Comparison of ENCODE assay signal across 9 cellular contexts in the genomic region with DNA sequence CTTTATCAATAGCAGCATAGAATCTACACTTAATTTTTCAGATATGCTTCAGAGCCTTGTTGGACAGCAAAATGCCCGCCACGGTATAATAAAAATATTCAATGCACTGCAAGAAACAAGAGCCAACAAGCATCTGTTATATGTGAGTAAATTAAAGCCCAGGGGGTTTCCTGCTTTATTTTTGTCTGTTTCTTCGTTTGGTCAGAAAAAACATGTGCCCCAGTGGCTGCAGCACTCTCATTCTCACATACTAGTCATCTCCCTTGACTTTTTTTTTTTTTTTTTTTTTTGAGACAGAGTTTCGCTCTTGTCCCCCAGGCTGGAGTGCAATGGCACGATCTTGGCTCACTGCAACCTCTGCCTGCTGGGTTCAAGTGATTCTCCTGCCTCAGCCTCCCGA. TPM values are rescaled to one million over a fixed set of nuclear protein-coding genes. Genes with fewer than 3 reads are reported as not detected.
DNase-seq lines count a peak whose midpoint lies in the region; ATAC-seq and TF ChIP-seq lines count a peak whose summit lies in the region.
"Not testable (repeated sequence)": the region's sequence is repeated elsewhere in the genome, so short reads cannot be mapped to it uniquely, and the experiment has no call there.
"Had no signal": no experiment of that assay in that cellular context is flagged by ENCODE, and none has a peak within 500 bp of the region (broad histone marks: within the 10 kb centered on the region; RNA-seq: fewer than 3 reads in every experiment).

No MANE protein-coding gene starts in this region.

- ATAC-seq in GM19395 (IDR thresholded peaks at IDR 0.05; ENCODE audit: unreplicated experiment), result peak; percentile 58
- peak; percentile 70 for ATAC-seq in HG02759 (IDR thresholded peaks at IDR 0.05; ENCODE audit: unreplicated experiment)
- peak; percentile 49 for ATAC-seq in HG03378 (IDR thresholded peaks at IDR 0.05; ENCODE audit: unreplicated experiment)

- H3K4me1 ChIP-seq in ascending aorta (peaks cover 7 to 50% of the 10 kb centered on the region in 2 donors), thyroid gland (peaks cover 22 to 31% of the 10 kb centered on the region in 2 donors)
- H3K4me1 ChIP-seq in left ventricle myocardium inferior, result not testable (repeated sequence)

- not testable (repeated sequence) for H3K36me3 ChIP-seq in ascending aorta, left ventricle myocardium inferior, thyroid gland

- intact Hi-C loops in ascending aorta (cut with DNase I); left ventricle myocardium inferior (cut with micrococcal nuclease); thyroid gland (cut with DNase I): not testable (repeated sequence)

- DNase-seq in GM13977 (ENCODE audit: low spot score) (peak; percentile 47), choroid plexus epithelial cell (ENCODE audit: low read depth) (peak; percentile 50)
- not testable (repeated sequence) for DNase-seq in ascending aorta (ENCODE audit: low spot score in 2 of 2); left ventricle myocardium inferior; thyroid gland

- H3K9me3 ChIP-seq in ascending aorta; left ventricle myocardium inferior (replicated peaks); thyroid gland: not testable (repeated sequence)

- TF ChIP-seq CTCF in GM13977 (IDR thresholded peaks at IDR 0.05; ENCODE audit: extremely low read depth, insufficient read depth, missing control alignments); ascending aorta (IDR thresholded peaks at IDR 0.05); choroid plexus epithelial cell (conservative IDR thresholded peaks at IDR 0.05; ENCODE audit: low read depth, low read length); left ventricle myocardium inferior (IDR thresholded peaks at IDR 0.05; ENCODE audit: borderline replicate concordance); thyroid gland (IDR thresholded peaks at IDR 0.05): not testable (repeated sequence)

- H3K27ac ChIP-seq in ascending aorta, result peak overlapping the region; percentile 66 to 84
- H3K27ac ChIP-seq in left ventricle myocardium inferior (replicated peaks), result peak overlapping the region; percentile 47
- peak overlapping the region; percentile 53 to 83 (median 62) for H3K27ac ChIP-seq in thyroid gland

- in situ Hi-C loops in GM13977 (cut with MboI; ENCODE audit: low pct_unique_long_range_greater_than_20kb, low sequenced_read_pairs, unreplicated experiment), result not testable (repeated sequence)

- 75 to 76% methylated on average over 6 of the region's 6 CpGs for WGBS in thyroid gland, 2 donors

- not testable (repeated sequence) for H3K27me3 ChIP-seq in ascending aorta; left ventricle myocardium inferior (ENCODE audit: low read depth); thyroid gland

- TF ChIP-seq POLR2A in thyroid gland (IDR thresholded peaks at IDR 0.05), result not testable (repeated sequence)

- H3K4me3 ChIP-seq in ascending aorta; choroid plexus epithelial cell (ENCODE audit: low read depth, low read length); left ventricle myocardium inferior; thyroid gland (replicated peaks in 1 of 3): not testable (repeated sequence)

RNA-seq across cellular contexts. Expression of gene LRP2BP, which starts 33.2 kb away (rescaled TPM):
- 0.53 TPM for total RNA-seq in ascending aorta
- 2.8 TPM for total RNA-seq in left ventricle myocardium inferior
- 1 to 10 TPM; 1.4 to 3.1 (median 2.3) TPM for total RNA-seq in thyroid gland
- total RNA-seq: GM23248 had no signal

RNA-seq across cellular contexts. Expression of gene ANKRD37, which starts 34.1 kb away (rescaled TPM):
- 1.9 TPM for total RNA-seq in ascending aorta
- total RNA-seq in left ventricle myocardium inferior, result 18.0 TPM
- 10 to 100 TPM in 2 of 4 donors, 1 to 10 TPM in 2; 3.8 to 17.1 (median 9.8) TPM for total RNA-seq in thyroid gland
